19 cellular contexts compared by ENCODE assay signal in genomic region chr21:41141031-41141457, GRCh38. TPM values are rescaled to one million over a fixed set of nuclear protein-coding genes. Genes with fewer than 3 reads are reported as not detected.
DNase-seq lines count a peak whose midpoint lies in the region; ATAC-seq and TF ChIP-seq lines count a peak whose summit lies in the region.
"Had no signal": no experiment of that assay in that cellular context is flagged by ENCODE, and none has a peak within 500 bp of the region (broad histone marks: within the 10 kb centered on the region; RNA-seq: fewer than 3 reads in every experiment).

No MANE protein-coding gene starts in this region.

- H3K4me2 ChIP-seq in smooth muscle cell: no peak overlapping the region

- peaks cover 7% of the 10 kb centered on the region for H3K9me3 Mint-ChIP-seq in endothelial cell (ENCODE audit: unreplicated experiment)
- H3K9me3 Mint-ChIP-seq: immature natural killer cell; stimulated activated effector memory CD8-positive, alpha-beta T cell treated with anti-CD3 and anti-CD28 coated beads, Interleukin-12 subunit alpha, Interleukin-12 subunit beta, amount 100 ng/mL, for 72 hours had no signal

- peak; percentile 16 for DNase-seq in Caki2 (ENCODE audit: low read depth)
- DNase-seq in NCI-H226: peak; percentile 84
- DNase-seq in endothelial cell (ENCODE audit: low spot score): no peak
- peak; percentile 10 for DNase-seq in posterior vena cava (ENCODE audit: low spot score)
- no peak for DNase-seq in NCI-H2081 treated with DMSO at 0.1 percent for 48 hours (lab: John Stamatoyannopoulos, UW)
- DNase-seq in NCI-H1417 treated with DMSO at 0.1 percent for 48 hours (lab: John Stamatoyannopoulos, UW): no peak
- DNase-seq in smooth muscle cell (lab: John Stamatoyannopoulos, UW; ENCODE audit: unreplicated experiment): no peak
- DNase-seq: DND-41; effector CD4-positive, alpha-beta T cell; immature natural killer cell; NCI-H524 treated with DMSO at 0.1 percent for 48 hours; stimulated activated CD4-positive, alpha-beta T cell treated with anti-CD3 and anti-CD28 coated beads, Interleukin-4, amount 100 ng/mL, for 4 hours; T-helper 2 cell; trophoblast cell had no signal

- no peaks in the 10 kb centered on the region for H3F3A ChIP-seq in smooth muscle cell (ENCODE audit: low read depth)

- H3K36me3 Mint-ChIP-seq in endothelial cell (ENCODE audit: low read depth, unreplicated experiment): peaks cover 10% of the 10 kb centered on the region
- H3K36me3 Mint-ChIP-seq: CD14-positive monocyte; immature natural killer cell; stimulated activated effector memory CD8-positive, alpha-beta T cell treated with anti-CD3 and anti-CD28 coated beads, Interleukin-12 subunit alpha, Interleukin-12 subunit beta, amount 100 ng/mL, for 72 hours had no signal

- in situ Hi-C loops in Caki2 (cut with HindIII; ENCODE audit: low pct_unique_long_range_greater_than_20kb, low sequenced_read_pairs): no loop called here

- TF ChIP-seq CTCF in endothelial cell (IDR thresholded peaks at IDR 0.05; ENCODE audit: unreplicated experiment) (no peak), smooth muscle cell (IDR thresholded peaks at IDR 0.05; ENCODE audit: borderline replicate concordance, insufficient read depth, poor library complexity, severe bottlenecking) (no peak)

- no peaks in the 10 kb centered on the region for H3K9me3 ChIP-seq in smooth muscle cell (replicated peaks; ENCODE audit: low read depth)
- H3K9me3 ChIP-seq: gastroesophageal sphincter had no signal

- no peak overlapping the region for H3K9ac ChIP-seq in smooth muscle cell (ENCODE audit: low read depth)

- H3K27me3 Mint-ChIP-seq in endothelial cell (ENCODE audit: unreplicated experiment): peaks cover 13% of the 10 kb centered on the region

- no peak overlapping the region for H2AFZ ChIP-seq in smooth muscle cell (ENCODE audit: low read depth)

- peaks cover 18% of the 10 kb centered on the region for H3K4me1 Mint-ChIP-seq in endothelial cell (ENCODE audit: unreplicated experiment)
- H3K4me1 Mint-ChIP-seq: CD14-positive monocyte, immature natural killer cell had no signal

- 66% methylated on average over 2 of the region's 2 CpGs for WGBS in smooth muscle cell (ENCODE audit: low lambda C conversion rate)

- no peaks in the 10 kb centered on the region for H4K20me1 ChIP-seq in smooth muscle cell (ENCODE audit: low read depth)

- H3K36me3 ChIP-seq in smooth muscle cell (ENCODE audit: low read depth): no peaks in the 10 kb centered on the region
- H3K36me3 ChIP-seq: gastroesophageal sphincter had no signal

- H3K27ac ChIP-seq in smooth muscle cell (ENCODE audit: low read depth): no peak overlapping the region
- H3K27ac ChIP-seq: gastroesophageal sphincter had no signal

- ATAC-seq in HG03108 (IDR thresholded peaks at IDR 0.05; ENCODE audit: unreplicated experiment): no peak
- ATAC-seq: gastroesophageal sphincter; K562; stimulated activated effector memory CD8-positive, alpha-beta T cell treated with anti-CD3 and anti-CD28 coated beads, Interleukin-12 subunit alpha, Interleukin-12 subunit beta, amount 100 ng/mL, for 72 hours had no signal

- intact Hi-C loops in posterior vena cava (cut with DNase I): no loop called here

- H3K27me3 ChIP-seq in smooth muscle cell (ENCODE audit: low read depth): no peaks in the 10 kb centered on the region

- H3K4me3 ChIP-seq in smooth muscle cell: no peak overlapping the region
- H3K4me3 ChIP-seq: gastroesophageal sphincter, K562 had no signal

- peak overlapping the region; percentile 12 for H3K27ac Mint-ChIP-seq in endothelial cell (ENCODE audit: unreplicated experiment)
- H3K27ac Mint-ChIP-seq: CD14-positive monocyte; immature natural killer cell; stimulated activated effector memory CD8-positive, alpha-beta T cell treated with anti-CD3 and anti-CD28 coated beads, Interleukin-12 subunit alpha, Interleukin-12 subunit beta, amount 100 ng/mL, for 72 hours had no signal

- no peaks in the 10 kb centered on the region for H3K79me2 ChIP-seq in smooth muscle cell (ENCODE audit: low read depth)

- H3K4me1 ChIP-seq in smooth muscle cell (ENCODE audit: low read depth): no peaks in the 10 kb centered on the region

- no peak overlapping the region for H3K4me3 Mint-ChIP-seq in endothelial cell (ENCODE audit: unreplicated experiment)
- H3K4me3 Mint-ChIP-seq: CD14-positive monocyte; immature natural killer cell; stimulated activated effector memory CD8-positive, alpha-beta T cell treated with anti-CD3 and anti-CD28 coated beads, Interleukin-12 subunit alpha, Interleukin-12 subunit beta, amount 100 ng/mL, for 72 hours had no signal

RNA-seq across cellular contexts. Expression of gene BACE2, which starts 26.9 kb away (rescaled TPM):
- total RNA-seq in Caki2 (2014; rRNA removed; shearing (Covaris generic); ENCODE audit: low replicate concordance): 23.5 and 33.8 TPM in 2 replicates
- total RNA-seq in endothelial cell (ENCODE audit: unreplicated experiment) (151 TPM), posterior vena cava (100 to 1,000 TPM in 1 of 2 donors, 10 to 100 TPM in 1; 70.4 to 102 TPM), smooth muscle cell (25.3 and 47.2 TPM in 2 replicates)
- polyA plus RNA-seq in smooth muscle cell: 26.4 and 33.3 TPM in 2 replicates

Comparison
In these comparisons a context has a peak if more than half of its experiments do, and no peak if none do; other contexts are left out.
1. DNase-seq: peak in Caki2 (single experiment), NCI-H226 (single experiment) and posterior vena cava (single experiment); none in endothelial cell (single experiment), NCI-H2081 treated with DMSO at 0.1 percent for 48 hours (single experiment), NCI-H1417 treated with DMSO at 0.1 percent for 48 hours (single experiment) and smooth muscle cell (single experiment).